Comparison of ENCODE assay signal across 31 cellular contexts in genomic region chr1:211192227-211192626, GRCh38. TPM values are rescaled to one million over a fixed set of nuclear protein-coding genes. Genes with fewer than 3 reads are reported as not detected.
"Had no signal": no experiment of that assay in that cellular context is flagged by ENCODE, and none has a peak within 500 bp of the region (broad histone marks: within the 10 kb centered on the region; RNA-seq: fewer than 3 reads in every experiment).

No MANE protein-coding gene starts in this region.

- H3K27me3 Mint-ChIP-seq: progenitor cell of endocrine pancreas; stimulated activated naive CD8-positive, alpha-beta T cell treated with anti-CD3 and anti-CD28 coated beads, Interleukin-15, Interleukin-2, amounts not matched to agents 100 ng/mL and 50 ng/mL, for 24 hours had no signal

- H3K27ac Mint-ChIP-seq: mesothelial cell of epicardium; naive B cell; natural killer cell; nephron progenitor cell; neural progenitor cell; progenitor cell of endocrine pancreas; stimulated activated naive CD8-positive, alpha-beta T cell treated with anti-CD3 and anti-CD28 coated beads, Interleukin-15, Interleukin-2, amounts not matched to agents 100 ng/mL and 50 ng/mL, for 24 hours had no signal

- H3K4me3 ChIP-seq: left ventricle myocardium inferior, lung, neural progenitor cell, ovary, right atrium auricular region, skin epidermis, suprapubic skin, thoracic aorta, tibial artery, upper lobe of right lung had no signal

- H3K9me3 Mint-ChIP-seq: natural killer cell had no signal

- H3K9me3 ChIP-seq: left ventricle myocardium inferior, neutrophil, ovary, right atrium auricular region, suprapubic skin, thoracic aorta, tibial artery, upper lobe of right lung had no signal

- ATAC-seq: natural killer cell, sciatic nerve, upper lobe of right lung had no signal

- FAIRE-seq: urothelium cell line had no signal

- H3K36me3 Mint-ChIP-seq: mesothelial cell of epicardium, natural killer cell, neural progenitor cell had no signal

- H3K27ac ChIP-seq: left ventricle myocardium inferior, neural progenitor cell, neutrophil, ovary, right atrium auricular region, skin epidermis, suprapubic skin, thoracic aorta, tibial artery, upper lobe of right lung had no signal

- H3K4me1 ChIP-seq: left ventricle myocardium inferior, neural progenitor cell, right atrium auricular region, suprapubic skin, tibial artery, upper lobe of right lung had no signal

- H3K4me1 Mint-ChIP-seq: natural killer cell, neural progenitor cell had no signal

- DNase-seq: islet precursor cell; left ventricle myocardium inferior; mesendoderm; naive B cell; natural killer cell; nephron progenitor cell; occipital lobe; ovary; stimulated activated CD4-positive, alpha-beta T cell treated with anti-CD3 and anti-CD28 coated beads, Interleukin-12 subunit alpha, Interleukin-12 subunit beta, amount 100 ng/mL, for 4 hours; stimulated activated CD4-positive, alpha-beta T cell treated with anti-CD3 and anti-CD28 coated beads, Interleukin-15, amount 100 ng/mL, for 24 hours; stimulated activated CD4-positive, alpha-beta T cell treated with anti-CD3 and anti-CD28 coated beads, Interleukin-2, amount 100 ng/mL, for 24 hours; stimulated activated CD4-positive, alpha-beta T cell treated with anti-CD3 and anti-CD28 coated beads, Interleukin-4, amount 100 ng/mL, for 1 hour; stimulated activated naive CD4-positive, alpha-beta T cell; tibial artery; trophoblast cell; upper lobe of right lung had no signal

- H3K9ac ChIP-seq: neural progenitor cell had no signal

- H3K27me3 ChIP-seq: neural progenitor cell, neutrophil, ovary, right atrium auricular region, suprapubic skin, tibial artery, upper lobe of right lung had no signal

- H3K36me3 ChIP-seq: left ventricle myocardium inferior, neural progenitor cell, neutrophil, ovary, right atrium auricular region, suprapubic skin, thoracic aorta, tibial artery, upper lobe of right lung had no signal

- H3K4me3 Mint-ChIP-seq: mesothelial cell of epicardium; naive B cell; natural killer cell; nephron progenitor cell; neural progenitor cell; stimulated activated naive CD8-positive, alpha-beta T cell treated with anti-CD3 and anti-CD28 coated beads, Interleukin-15, Interleukin-2, amounts not matched to agents 100 ng/mL and 50 ng/mL, for 24 hours had no signal

RNA-seq across cellular contexts. Expression of gene KCNH1, which starts 58.3 kb away (rescaled TPM):
- total RNA-seq: left ventricle myocardium inferior, lower leg skin, mononuclear cell, natural killer cell, pulmonary artery endothelial cell, right atrium auricular region, upper lobe of right lung had no signal
